Comparison of ENCODE assay signal across 11 cellular contexts in genomic region chr3:122005033-122005565, GRCh38. TPM values are rescaled to one million over a fixed set of nuclear protein-coding genes. Genes with fewer than 3 reads are reported as not detected.
DNase-seq lines count a peak whose midpoint lies in the region; ATAC-seq and TF ChIP-seq lines count a peak whose summit lies in the region.
"Had no signal": no experiment of that assay in that cellular context is flagged by ENCODE, and none has a peak within 500 bp of the region (broad histone marks: within the 10 kb centered on the region; RNA-seq: fewer than 3 reads in every experiment).

No MANE protein-coding gene starts in this region.

- H3K27ac Mint-ChIP-seq in CD14-positive monocyte (peak overlapping the region; percentile 30 to 97 (median 91)), activated B cell treated with CpG ODN at 0.5 μM for 24 hours (peak overlapping the region; percentile 91)

- peak; percentile 29 for TF ChIP-seq POLR2A in GM18526 (IDR thresholded peaks at IDR 0.05; ENCODE audit: extremely low read depth, insufficient read length)

- H3K4me3 Mint-ChIP-seq in CD14-positive monocyte (peak overlapping the region in 1 of 2 donors; percentile 35), activated B cell treated with CpG ODN at 0.5 μM for 24 hours (peak overlapping the region; percentile 76)

- H3K4me1 Mint-ChIP-seq in CD14-positive monocyte (peaks cover 42% of the 10 kb centered on the region), activated B cell treated with CpG ODN at 0.5 μM for 24 hours (peaks cover 64% of the 10 kb centered on the region)

- H3K9me3 Mint-ChIP-seq in CD14-positive monocyte (no peaks in the 10 kb centered on the region), activated B cell treated with CpG ODN at 0.5 μM for 24 hours (no peaks in the 10 kb centered on the region)

- peak; percentile 34 for ATAC-seq in HG02981 (IDR thresholded peaks at IDR 0.05; ENCODE audit: unreplicated experiment)
- ATAC-seq in activated B cell treated with CpG ODN at 0.5 μM for 24 hours (ENCODE audit: low read depth): peak; percentile 76
- no peak for ATAC-seq in HG02973 (IDR thresholded peaks at IDR 0.05; ENCODE audit: unreplicated experiment)

- CTCF ChIA-PET in activated B cell treated with CpG ODN at 0.5 μM for 24 hours (lab: Charles Lee): interaction anchor here (1.7 to 2.3 kb wide), 2 partner anchors 10 to 254 kb away, joined by 4 to 15 read pairs; no protein-coding TSS in a partner anchor

- H3K36me3 Mint-ChIP-seq in CD14-positive monocyte (peaks cover 0 to 2% of the 10 kb centered on the region in 2 donors), activated B cell treated with CpG ODN at 0.5 μM for 24 hours (ENCODE audit: low read depth) (no peaks in the 10 kb centered on the region)

- POLR2A ChIA-PET in activated B cell treated with CpG ODN at 0.5 μM for 24 hours (lab: Charles Lee): interaction anchor here (0.9 to 4.2 kb wide), 8 partner anchors 9 to 97 kb away, joined by 3 to 37 read pairs (median 4); partner anchors contain the start of gene CD86

- DNase-seq in CD14-positive monocyte (ENCODE audit: low spot score) (peak; percentile 69), activated B cell treated with CpG ODN at 0.5 μM for 24 hours (peak; percentile 49), SKM-1 treated with dmso at 0.1 percent for 144 hours (lab: John Stamatoyannopoulos, UW; ENCODE audit: unreplicated experiment) (no peak), NCI-H1092 treated with DMSO at 0.1 percent for 48 hours (lab: John Stamatoyannopoulos, UW) (no peak)
- DNase-seq in effector CD8-positive, alpha-beta T cell (lab: John Stamatoyannopoulos, UW): no peak
- DNase-seq: activated CD8-positive, alpha-beta memory T cell treated with anti-CD3 and anti-CD28 coated beads, Interleukin-2, amount 50 U/mL, for 4 hours; DMS 273 treated with DMSO at 0.1 percent for 48 hours had no signal

- intact Hi-C loops in CD14-positive monocyte (cut with micrococcal nuclease) (no loop called here), activated B cell treated with CpG ODN at 0.5 μM for 24 hours (cut with micrococcal nuclease) (loop anchor here (2.0 kb wide), 2 partner anchors 72 to 458 kb away; no protein-coding TSS in a partner anchor)

- TF ChIP-seq CTCF in CD14-positive monocyte (IDR thresholded peaks at IDR 0.05) (no peak), activated B cell treated with CpG ODN at 0.5 μM for 24 hours (IDR thresholded peaks at IDR 0.05) (no peak)

- H3K27me3 Mint-ChIP-seq in CD14-positive monocyte (ENCODE audit: low read depth in 3 of 3) (peaks cover 0 to 2% (median 2%) of the 10 kb centered on the region in 3 donors), activated B cell treated with CpG ODN at 0.5 μM for 24 hours (no peaks in the 10 kb centered on the region)

RNA-seq across cellular contexts. Expression of gene ILDR1, which starts 16.9 kb away (rescaled TPM):
- polyA plus RNA-seq in CD14-positive monocyte: under 1 TPM; 0.12 to 0.28 TPM
- total RNA-seq in activated B cell treated with CpG ODN at 0.5 μM for 24 hours: 1.3 and 1.4 TPM in 2 replicates

RNA-seq across cellular contexts. Expression of gene CD86, which starts 50.1 kb away (rescaled TPM):
- polyA plus RNA-seq in CD14-positive monocyte: 100 to 1,000 TPM; 273 to 321 TPM
- total RNA-seq in activated B cell treated with CpG ODN at 0.5 μM for 24 hours: 31.2 and 31.7 TPM in 2 replicates
- total RNA-seq: kidney epithelial cell had no signal

Comparison
In these comparisons a context has a peak if more than half of its experiments do, and no peak if none do; other contexts are left out.
1. DNase-seq: peak in CD14-positive monocyte (single experiment) and activated B cell treated with CpG ODN at 0.5 μM for 24 hours (single experiment); none in effector CD8-positive, alpha-beta T cell (single experiment), SKM-1 treated with dmso at 0.1 percent for 144 hours (single experiment) and NCI-H1092 treated with DMSO at 0.1 percent for 48 hours (single experiment).